8 cellular contexts compared by ENCODE assay signal in the genomic region with DNA sequence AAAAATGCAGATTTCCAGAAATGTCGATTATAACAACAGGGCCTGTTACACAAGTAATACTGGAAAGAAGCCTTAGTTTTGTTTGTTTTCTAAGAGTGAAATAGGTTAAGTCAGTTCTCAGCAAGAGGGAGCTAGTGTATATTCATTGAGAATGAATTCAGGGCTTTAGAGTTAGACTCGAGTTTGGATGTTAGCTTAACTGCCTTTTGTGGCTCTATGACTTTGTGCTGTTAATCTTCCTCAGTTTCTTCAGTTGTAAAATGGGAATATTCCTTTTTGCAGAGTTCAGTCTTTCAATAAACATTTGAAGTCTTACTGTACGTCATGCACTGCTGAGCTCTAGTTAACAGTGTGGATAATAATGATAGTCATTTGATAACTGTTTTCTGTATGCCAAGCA. TPM values are rescaled to one million over a fixed set of nuclear protein-coding genes. Genes with fewer than 3 reads are reported as not detected.
DNase-seq lines count a peak whose midpoint lies in the region; ATAC-seq and TF ChIP-seq lines count a peak whose summit lies in the region.

No MANE protein-coding gene starts in this region.

- peak overlapping the region; percentile 100; the same call in 1 of the 2 replicates for H3K9ac ChIP-seq in IMR-90 (ENCODE audit: low read depth, low read length)

- H3K4me1 Mint-ChIP-seq in CD8-positive, alpha-beta T cell (ENCODE audit: low read depth): peaks cover 66% of the 10 kb centered on the region

- H4K8ac ChIP-seq in IMR-90 (ENCODE audit: low read depth in 2 of 2, low read length in 2 of 2): peak overlapping the region; percentile 89 to 93; a peak in 3 of 4 replicates

- H3K27me3 Mint-ChIP-seq in CD8-positive, alpha-beta T cell (ENCODE audit: low read depth): no peaks in the 10 kb centered on the region

- no peak for TF ChIP-seq POLR2A in IMR-90 (IDR thresholded peaks at IDR 0.05; ENCODE audit: low read depth, low read length)

- POLR2A ChIA-PET in CD8-positive, alpha-beta T cell (lab: Charles Lee): interaction anchor here (0.6 to 6.7 kb wide), 12 partner anchors 10 to 231 kb away, joined by 3 to 83 read pairs (median 6); a partner anchor contains a TSS
- POLR2A ChIA-PET in IMR-90 (lab: Charles Lee; ENCODE audit: unreplicated experiment): interaction anchor here (0.7 kb wide), 1 partner anchor 118 kb away, joined by 3 read pairs; no protein-coding TSS in a partner anchor

- H3K79me1 ChIP-seq in IMR-90 (ENCODE audit: low read depth in 1 of 2, low read length in 2 of 2): peaks cover 3 to 28% of the 10 kb centered on the region in 2 experiments; a peak in 2 of 4 replicates

- H3K36me3 Mint-ChIP-seq in CD8-positive, alpha-beta T cell: peaks cover 27% of the 10 kb centered on the region

- no peak for DNase-seq in CD8-positive, alpha-beta T cell
- DNase-seq in IMR-90 (peak; percentile 49), ascending aorta (ENCODE audit: low spot score in 2 of 2) (no peak), left kidney (ENCODE audit: low read depth, low spot score) (peak; percentile 28), HuH-7.5 (ENCODE audit: low spot score) (no peak), mesenteric fat pad (ENCODE audit: low spot score) (no peak)

- peak overlapping the region; percentile 99; the same call in 1 of the 2 replicates for H3K23ac ChIP-seq in IMR-90 (ENCODE audit: low read depth, low read length)

- H3K4me2 ChIP-seq in IMR-90 (ENCODE audit: low read depth, low read length): peak overlapping the region; percentile 99

- H2AK9ac ChIP-seq in IMR-90 (replicated peaks; ENCODE audit: low read depth, low read length, poor library complexity): no peak overlapping the region

- in situ Hi-C loops in IMR-90 (cut with MboI; ENCODE audit: low sequenced_read_pairs): no loop called here

- no peak for ATAC-seq in CD8-positive, alpha-beta T cell
- ATAC-seq in IMR-90 (ENCODE audit: low read depth) (no peak), GM19035 (IDR thresholded peaks at IDR 0.05; ENCODE audit: unreplicated experiment) (no peak)

- H4K20me1 ChIP-seq in IMR-90 (ENCODE audit: insufficient read depth, low read length): peaks cover 46% of the 10 kb centered on the region; the same call in 1 of the 2 replicates

- TF ChIP-seq RAD21 in IMR-90 (IDR thresholded peaks at IDR 0.05; ENCODE audit: low read length): peak; percentile 34

- H4K5ac ChIP-seq in IMR-90 (ENCODE audit: low read depth, low read length): peak overlapping the region; percentile 97; the same call in 1 of the 2 replicates

- peak; percentile 27 for TF ChIP-seq CTCF in CD8-positive, alpha-beta T cell (IDR thresholded peaks at IDR 0.05)
- TF ChIP-seq CTCF in IMR-90 (conservative IDR thresholded peaks at IDR 0.05; ENCODE audit: low read depth, low read length) (peak; percentile 32), ascending aorta (IDR thresholded peaks at IDR 0.05) (peak in 1 of 3 experiments; percentile 38)

- H2BK15ac ChIP-seq in IMR-90 (ENCODE audit: low read depth, low read length): no peak overlapping the region; the same call in 2 of the 3 replicates

- 0 out of 2 replicates have a peak, but pooled peaks cover 3% of the 10 kb centered on the region for H3K9me1 ChIP-seq in IMR-90 (ENCODE audit: insufficient read depth, low read length)

- peak overlapping the region; percentile 99 for H3K14ac ChIP-seq in IMR-90 (replicated peaks; ENCODE audit: low read depth, low read length)

- BruUV-seq in IMR-90 (replicated peaks; lab: Mats Ljungman, UMichigan): no TSS peak

- H3K4me3 ChIP-seq in CD8-positive, alpha-beta T cell (ENCODE audit: low read depth, low read length): peak overlapping the region; percentile 55
- H3K4me3 ChIP-seq in IMR-90 (ENCODE audit: insufficient read depth, low read depth, low read length) (peak overlapping the region; percentile 97), ascending aorta (peak overlapping the region; percentile 67 to 77), thymus (ENCODE audit: low read length) (peak overlapping the region; percentile 87)

- peak overlapping the region; percentile 95; the same call in 1 of the 2 replicates for H3K4ac ChIP-seq in IMR-90 (ENCODE audit: low read depth, low read length)

- H3K36me3 ChIP-seq in CD8-positive, alpha-beta T cell (ENCODE audit: insufficient read depth, low read length): no peaks in the 10 kb centered on the region
- peaks cover 2% of the 10 kb centered on the region; the same call in 1 of the 2 replicates for H3K36me3 ChIP-seq in IMR-90 (ENCODE audit: control insufficient read depth, insufficient read depth, low read length)
- H3K36me3 ChIP-seq in ascending aorta: no peaks in the 10 kb centered on the region
- no peaks in the 10 kb centered on the region for H3K36me3 ChIP-seq in thymus (ENCODE audit: control insufficient read depth, insufficient read depth)

- H3K27ac ChIP-seq in CD8-positive, alpha-beta T cell (ENCODE audit: low read depth, low read length): peak overlapping the region; percentile 69
- H3K27ac ChIP-seq in IMR-90 (ENCODE audit: insufficient read depth, low read length): peak overlapping the region; percentile 99; the same call in 1 of the 2 replicates
- H3K27ac ChIP-seq in ascending aorta: peak overlapping the region; percentile 91 to 92
- peak overlapping the region; percentile 91 for H3K27ac ChIP-seq in thymus (ENCODE audit: low read depth)

- H2AK5ac ChIP-seq in IMR-90 (ENCODE audit: low read depth, low read length): no peak overlapping the region

- WGBS in IMR-90 (ENCODE audit: extremely low coverage in 2 of 2, insufficient read length in 1 of 2), 2 experiments: no CpG with 5 or more reads among the region's 3 CpGs
- 1% methylated on average over 3 of the region's 3 CpGs for WGBS in thymus

- H3K9me3 ChIP-seq in CD8-positive, alpha-beta T cell (ENCODE audit: low read length): no peaks in the 10 kb centered on the region
- no peaks in the 10 kb centered on the region for H3K9me3 ChIP-seq in IMR-90 (ENCODE audit: control insufficient read depth, insufficient read depth, low read length)
- no peaks in the 10 kb centered on the region for H3K9me3 ChIP-seq in ascending aorta
- no peaks in the 10 kb centered on the region for H3K9me3 ChIP-seq in thymus (ENCODE audit: control insufficient read depth)

- H3K9me3 Mint-ChIP-seq in CD8-positive, alpha-beta T cell: no peaks in the 10 kb centered on the region

- peak overlapping the region; percentile 94 for H3K27ac Mint-ChIP-seq in CD8-positive, alpha-beta T cell

- intact Hi-C loops in CD8-positive, alpha-beta T cell (cut with DNase I, micrococcal nuclease): loop anchor here (1.0 to 10.0 kb wide), 5 partner anchors 45 to 809 kb away; a partner anchor contains a TSS
- intact Hi-C loops in IMR-90 (cut with micrococcal nuclease) (no loop called here), ascending aorta (cut with DNase I) (loop anchor here (2.0 to 10.0 kb wide), 4 partner anchors 45 to 811 kb away; a partner anchor contains a TSS)

- CTCF ChIA-PET in CD8-positive, alpha-beta T cell (lab: Charles Lee): interaction anchor here (0.8 to 3.1 kb wide), 12 partner anchors 8 to 112 kb away, joined by 3 to 18 read pairs (median 4); a partner anchor contains a TSS
- CTCF ChIA-PET in IMR-90 (lab: Yijun Ruan, JAX): interaction anchor here (1.0 to 2.4 kb wide), 2 partner anchors 30 to 39 kb away, joined by 3 to 5 read pairs; no protein-coding TSS in a partner anchor

- dilution Hi-C loops in IMR-90 (cut with HindIII; ENCODE audit: low sequenced_read_pairs, unreplicated experiment): no loop called here

- peak overlapping the region; percentile 99 for H3K56ac ChIP-seq in IMR-90 (ENCODE audit: extremely low read depth, insufficient read depth, low read length)

- peak overlapping the region; percentile 89 for H3K4me3 Mint-ChIP-seq in CD8-positive, alpha-beta T cell

- no peak overlapping the region for H2AFZ ChIP-seq in IMR-90 (replicated peaks; ENCODE audit: low read length, poor library complexity)

- no peak overlapping the region for H2BK20ac ChIP-seq in IMR-90 (ENCODE audit: low read depth, low read length)

- peak overlapping the region; percentile 95; the same call in 1 of the 2 replicates for H3K18ac ChIP-seq in IMR-90 (ENCODE audit: low read depth, low read length)

- peak overlapping the region; percentile 98 for H2BK5ac ChIP-seq in IMR-90 (ENCODE audit: low read depth, low read length, poor library complexity, severe bottlenecking)

- peak overlapping the region; percentile 69; the same call in 1 of the 2 replicates for H2BK120ac ChIP-seq in IMR-90 (ENCODE audit: low read depth, low read length)

- H3K4me1 ChIP-seq in CD8-positive, alpha-beta T cell (ENCODE audit: insufficient read depth, low read length): peaks cover 54% of the 10 kb centered on the region
- H3K4me1 ChIP-seq in IMR-90 (ENCODE audit: control insufficient read depth, insufficient read depth, low read length) (peaks cover 2% of the 10 kb centered on the region; the same call in 1 of the 2 replicates), ascending aorta (peaks cover 3 to 36% of the 10 kb centered on the region in 2 donors), thymus (ENCODE audit: control insufficient read depth, insufficient read depth, low read length) (peaks cover 23% of the 10 kb centered on the region)

- no peaks in the 10 kb centered on the region for H3K27me3 ChIP-seq in CD8-positive, alpha-beta T cell (ENCODE audit: insufficient read depth, low read length)
- no peaks in the 10 kb centered on the region for H3K27me3 ChIP-seq in IMR-90 (ENCODE audit: control insufficient read depth, insufficient read depth, low read length)
- no peaks in the 10 kb centered on the region for H3K27me3 ChIP-seq in ascending aorta
- H3K27me3 ChIP-seq in thymus (ENCODE audit: control insufficient read depth, insufficient read depth): no peaks in the 10 kb centered on the region

- H4K91ac ChIP-seq in IMR-90 (ENCODE audit: insufficient read depth, low read depth, low read length): peak overlapping the region; percentile 97; the same call in 1 of the 2 replicates

TF ChIP-seq in IMR-90, 13 proteins besides CTCF, POLR2A, EP300 and RAD21 (continues in another document):
- TF ChIP-seq FOS (IDR thresholded peaks at IDR 0.05; ENCODE audit: low read depth, low read length): no peak
- no peak for TF ChIP-seq NFE2L2 (IDR thresholded peaks at IDR 0.05; ENCODE audit: low read depth, low read length)
- no peak for TF ChIP-seq MAFK (IDR thresholded peaks at IDR 0.05; ENCODE audit: low read depth, low read length)

RNA-seq across cellular contexts. Expression of a gene that starts 1.0 kb away (rescaled TPM):
- 100 to 1,000 TPM; 229 to 249 TPM for total RNA-seq in CD8-positive, alpha-beta T cell
- 106 and 115 TPM in 2 replicates for total RNA-seq in IMR-90 (2012; rRNA removed)
- polyA plus RNA-seq in IMR-90 (2012; rRNA removed): 121 and 126 TPM in 2 replicates
- 41.8 and 55.5 TPM in 2 replicates for polyA plus RNA-seq in IMR-90 (2012; cell fraction: cytosol; rRNA removed)
- polyA plus RNA-seq in IMR-90 (2012; cell fraction: nucleus; rRNA removed; ENCODE audit: low replicate concordance): 11.4 and 58.7 TPM in 2 replicates
- total RNA-seq in ascending aorta: 48.6 TPM
- 212 TPM for polyA plus RNA-seq in thymus
- 138 TPM for total RNA-seq in mesenteric fat pad

RNA-seq across cellular contexts. Expression of a gene that starts 33.1 kb away (rescaled TPM):
- total RNA-seq in CD8-positive, alpha-beta T cell: 100 to 1,000 TPM; 167 to 177 TPM
- total RNA-seq in IMR-90 (2012; rRNA removed) (12.9 and 31.7 TPM in 2 replicates), ascending aorta (11.4 TPM), mesenteric fat pad (65.8 TPM)
- polyA plus RNA-seq in IMR-90 (2012; rRNA removed) (1.9 and 2.6 TPM in 2 replicates), thymus (13.0 TPM)
- polyA plus RNA-seq in IMR-90 (2012; cell fraction: cytosol; rRNA removed): 0.41 and 4.3 TPM in 2 replicates
- 2.5 and 4.6 TPM in 2 replicates for polyA plus RNA-seq in IMR-90 (2012; cell fraction: nucleus; rRNA removed; ENCODE audit: low replicate concordance)

Comparison
In these comparisons a context has a peak if more than half of its experiments do, and no peak if none do; other contexts are left out.
1. DNase-seq: peak in IMR-90 (single experiment) and left kidney (single experiment); none in CD8-positive, alpha-beta T cell (0 of 7), ascending aorta (0 of 2), HuH-7.5 (single experiment) and mesenteric fat pad (single experiment).
2. Peak in every context shown above with its lines, with median percentiles within 50 percentile points of each other: H3K27ac ChIP-seq and H3K4me3 ChIP-seq.